In genomic region chr5:151219138-151219537, GRCh38 we compare ENCODE assay signal across 17 cellular contexts. TPM values are rescaled to one million over a fixed set of nuclear protein-coding genes. Genes with fewer than 3 reads are reported as not detected.
DNase-seq lines count a peak whose midpoint lies in the region; ATAC-seq lines count a peak whose summit lies in the region.
"Had no signal": no experiment of that assay in that cellular context is flagged by ENCODE, and none has a peak within 500 bp of the region (broad histone marks: within the 10 kb centered on the region; RNA-seq: fewer than 3 reads in every experiment).

No MANE protein-coding gene starts in this region.

- no peak overlapping the region for H3K4me3 Mint-ChIP-seq in activated T-cell treated with anti-CD3 and anti-CD28 coated beads, Interleukin-2, amount 50 U/mL, for 72 hours
- no peak overlapping the region for H3K4me3 Mint-ChIP-seq in activated T-cell treated with anti-CD3 and anti-CD28 coated beads, Interleukin-2, amount 50 U/mL, for 4 hours
- peak overlapping the region in 1 of 3 donors; percentile 88 for H3K4me3 Mint-ChIP-seq in T-cell
- H3K4me3 Mint-ChIP-seq in immature natural killer cell = peak overlapping the region; percentile 62 to 72 (median 71)
- H3K4me3 Mint-ChIP-seq in stimulated activated memory B cell treated with anti-CD40 and anti-IgM and Interleukin-4, amounts not matched to agents 10 μg/mL and 1 μg/mL and 100 μg/mL, for 72 hours = no peak overlapping the region
- H3K4me3 Mint-ChIP-seq: nephron progenitor cell had no signal

- peaks cover 5 to 11% of the 10 kb centered on the region in 2 donors for H3K36me3 Mint-ChIP-seq in activated T-cell treated with anti-CD3 and anti-CD28 coated beads, Interleukin-2, amount 50 U/mL, for 72 hours (ENCODE audit: insufficient read depth in 2 of 2)
- peaks cover 18% of the 10 kb centered on the region for H3K36me3 Mint-ChIP-seq in activated T-cell treated with anti-CD3 and anti-CD28 coated beads, Interleukin-2, amount 50 U/mL, for 4 hours (ENCODE audit: insufficient read depth)
- H3K36me3 Mint-ChIP-seq in T-cell (peaks cover 46% of the 10 kb centered on the region), immature natural killer cell (peaks cover 10 to 27% (median 16%) of the 10 kb centered on the region in 3 donors)
- H3K36me3 Mint-ChIP-seq in stimulated activated memory B cell treated with anti-CD40 and anti-IgM and Interleukin-4, amounts not matched to agents 10 μg/mL and 1 μg/mL and 100 μg/mL, for 72 hours = peaks cover 50% of the 10 kb centered on the region

- POLR2A ChIA-PET in T-cell (lab: Charles Lee) = no interaction called here

- CTCF ChIA-PET in T-cell (lab: Charles Lee) = no interaction called here

- DNase-seq in activated T-cell treated with anti-CD3 and anti-CD28 coated beads, Interleukin-2, amount 50 U/mL, for 72 hours = no peak
- no peak for DNase-seq in activated T-cell treated with anti-CD3 and anti-CD28 coated beads, Interleukin-2, amount 50 U/mL, for 4 hours
- DNase-seq in T-cell (no peak), immature natural killer cell (no peak), globus pallidus (ENCODE audit: low spot score) (no peak), foreskin melanocyte (no peak)
- no peak for DNase-seq in stimulated activated CD4-positive, alpha-beta T cell treated with anti-CD3 and anti-CD28 coated beads, Interleukin-2, amount 100 ng/mL, for 24 hours
- DNase-seq: activated CD4-positive, CD25-positive, alpha-beta regulatory T cell; dorsolateral prefrontal cortex; glutamatergic neuron; NCI-H1436 treated with DMSO at 0.1 percent for 48 hours; NCI-H226; nephron progenitor cell; stimulated activated CD4-positive, alpha-beta T cell treated with anti-CD3 and anti-CD28 coated beads, Interleukin-15, amount 100 ng/mL, for 24 hours; T-helper 1 cell had no signal

- no peak for ATAC-seq in activated T-cell treated with anti-CD3 and anti-CD28 coated beads, Interleukin-2, amount 50 U/mL, for 72 hours (replicated peaks in 1 of 2)
- ATAC-seq in activated T-cell treated with anti-CD3 and anti-CD28 coated beads, Interleukin-2, amount 50 U/mL, for 4 hours = no peak
- ATAC-seq in T-cell (replicated peaks in 1 of 4) = no peak
- ATAC-seq in stimulated activated memory B cell treated with anti-CD40 and anti-IgM and Interleukin-4, amounts not matched to agents 10 μg/mL and 1 μg/mL and 100 μg/mL, for 72 hours = no peak
- ATAC-seq: Right ventricle myocardium inferior had no signal

- peaks cover 89% of the 10 kb centered on the region for H3K4me1 Mint-ChIP-seq in activated T-cell treated with anti-CD3 and anti-CD28 coated beads, Interleukin-2, amount 50 U/mL, for 72 hours (ENCODE audit: low read depth)
- peaks cover 89% of the 10 kb centered on the region for H3K4me1 Mint-ChIP-seq in activated T-cell treated with anti-CD3 and anti-CD28 coated beads, Interleukin-2, amount 50 U/mL, for 4 hours (ENCODE audit: low read depth)
- H3K4me1 Mint-ChIP-seq in T-cell (peaks cover 84 to 89% (median 85%) of the 10 kb centered on the region in 3 donors), immature natural killer cell (peaks cover 91 to 93% of the 10 kb centered on the region in 2 donors)
- H3K4me1 Mint-ChIP-seq in stimulated activated memory B cell treated with anti-CD40 and anti-IgM and Interleukin-4, amounts not matched to agents 10 μg/mL and 1 μg/mL and 100 μg/mL, for 72 hours = peaks cover 83% of the 10 kb centered on the region

- peak overlapping the region; percentile 52 for H3K27ac Mint-ChIP-seq in activated T-cell treated with anti-CD3 and anti-CD28 coated beads, Interleukin-2, amount 50 U/mL, for 72 hours
- H3K27ac Mint-ChIP-seq in T-cell = peak overlapping the region; percentile 97 to 99
- peak overlapping the region; percentile 94 to 99 (median 97) for H3K27ac Mint-ChIP-seq in immature natural killer cell
- H3K27ac Mint-ChIP-seq in stimulated activated memory B cell treated with anti-CD40 and anti-IgM and Interleukin-4, amounts not matched to agents 10 μg/mL and 1 μg/mL and 100 μg/mL, for 72 hours = peak overlapping the region; percentile 6
- H3K27ac Mint-ChIP-seq: nephron progenitor cell had no signal

- no peaks in the 10 kb centered on the region for H3K9me3 Mint-ChIP-seq in activated T-cell treated with anti-CD3 and anti-CD28 coated beads, Interleukin-2, amount 50 U/mL, for 72 hours
- H3K9me3 Mint-ChIP-seq in activated T-cell treated with anti-CD3 and anti-CD28 coated beads, Interleukin-2, amount 50 U/mL, for 4 hours = no peaks in the 10 kb centered on the region
- no peaks in the 10 kb centered on the region for H3K9me3 Mint-ChIP-seq in T-cell
- H3K9me3 Mint-ChIP-seq in immature natural killer cell = no peaks in the 10 kb centered on the region
- H3K9me3 Mint-ChIP-seq in stimulated activated memory B cell treated with anti-CD40 and anti-IgM and Interleukin-4, amounts not matched to agents 10 μg/mL and 1 μg/mL and 100 μg/mL, for 72 hours = no peaks in the 10 kb centered on the region
- H3K9me3 Mint-ChIP-seq: nephron progenitor cell had no signal

- no peaks in the 10 kb centered on the region for H3K27me3 Mint-ChIP-seq in activated T-cell treated with anti-CD3 and anti-CD28 coated beads, Interleukin-2, amount 50 U/mL, for 72 hours (ENCODE audit: low read depth)
- H3K27me3 Mint-ChIP-seq in activated T-cell treated with anti-CD3 and anti-CD28 coated beads, Interleukin-2, amount 50 U/mL, for 4 hours (ENCODE audit: low read depth) = no peaks in the 10 kb centered on the region
- H3K27me3 Mint-ChIP-seq in T-cell (no peaks in the 10 kb centered on the region), immature natural killer cell (ENCODE audit: low read depth in 3 of 3) (peaks cover 0 to 26% (median 4%) of the 10 kb centered on the region in 3 donors)
- H3K27me3 Mint-ChIP-seq in stimulated activated memory B cell treated with anti-CD40 and anti-IgM and Interleukin-4, amounts not matched to agents 10 μg/mL and 1 μg/mL and 100 μg/mL, for 72 hours = no peaks in the 10 kb centered on the region

RNA-seq across cellular contexts. Expression of gene CCDC69, which starts 4.8 kb away (rescaled TPM):
- total RNA-seq in activated T-cell treated with anti-CD3 and anti-CD28 coated beads, Interleukin-2, amount 50 U/mL, for 72 hours = 10 to 100 TPM; 44.8 to 53.1 TPM
- total RNA-seq in activated T-cell treated with anti-CD3 and anti-CD28 coated beads, Interleukin-2, amount 50 U/mL, for 4 hours = 10 to 100 TPM; 20.0 to 23.0 (median 21.2) TPM
- total RNA-seq in T-cell = 100 to 1,000 TPM in 1 of 5 donors, 10 to 100 TPM in 4; 86.3 to 112 (median 93.5) TPM
- polyA plus RNA-seq in immature natural killer cell = 100 to 1,000 TPM in 2 of 3 donors, 10 to 100 TPM in 1; 88.1 to 256 (median 149) TPM

RNA-seq across cellular contexts. Expression of gene GM2A, which starts 33.8 kb away (rescaled TPM):
- total RNA-seq in activated T-cell treated with anti-CD3 and anti-CD28 coated beads, Interleukin-2, amount 50 U/mL, for 72 hours = 10 to 100 TPM; 19.4 to 28.2 TPM
- 1 to 10 TPM; 8.1 to 9.9 (median 9.0) TPM for total RNA-seq in activated T-cell treated with anti-CD3 and anti-CD28 coated beads, Interleukin-2, amount 50 U/mL, for 4 hours
- 10 to 100 TPM in 3 of 5 donors, 1 to 10 TPM in 2; 8.2 to 20.9 (median 11.5) TPM for total RNA-seq in T-cell
- 1 to 10 TPM; 4.6 to 8.7 (median 5.2) TPM for polyA plus RNA-seq in immature natural killer cell

Comparison
In these comparisons a context has a peak if more than half of its experiments do, and no peak if none do; other contexts are left out.
1. H3K27ac Mint-ChIP-seq: peak in every context shown above with its lines; median percentile 98 in T-cell; 97 in immature natural killer cell; 52 in activated T-cell treated with anti-CD3 and anti-CD28 coated beads, Interleukin-2, amount 50 U/mL, for 72 hours; 6 in stimulated activated memory B cell treated with anti-CD40 and anti-IgM and Interleukin-4, amounts not matched to agents 10 μg/mL and 1 μg/mL and 100 μg/mL, for 72 hours.
2. H3K4me3 Mint-ChIP-seq: peak in immature natural killer cell (5 of 5); none in activated T-cell treated with anti-CD3 and anti-CD28 coated beads, Interleukin-2, amount 50 U/mL, for 72 hours (0 of 2), activated T-cell treated with anti-CD3 and anti-CD28 coated beads, Interleukin-2, amount 50 U/mL, for 4 hours (single experiment) and stimulated activated memory B cell treated with anti-CD40 and anti-IgM and Interleukin-4, amounts not matched to agents 10 μg/mL and 1 μg/mL and 100 μg/mL, for 72 hours (single experiment).